Comparison of ENCODE assay signal across 13 cellular contexts in genomic region chr2:72757177-72757775, GRCh38.
DNase-seq lines count a peak whose midpoint lies in the region; ATAC-seq and TF ChIP-seq lines count a peak whose summit lies in the region.
"Had no signal": no experiment of that assay in that cellular context is flagged by ENCODE, and none has a peak within 500 bp of the region (broad histone marks: within the 10 kb centered on the region; RNA-seq: fewer than 3 reads in every experiment).

No MANE protein-coding gene starts in this region.

- H3K36me3 ChIP-seq in Caco-2 (ENCODE audit: control insufficient read depth, insufficient read depth, low read length): no peaks in the 10 kb centered on the region
- no peaks in the 10 kb centered on the region for H3K36me3 ChIP-seq in lower lobe of right lung
- H3K36me3 ChIP-seq: BE2C had no signal

- POLR2A ChIA-PET in Caco-2 (lab: Charles Lee): interaction anchor here (0.7 kb wide), 1 partner anchor 1070 kb away, joined by 3 read pairs; no protein-coding TSS in a partner anchor

- H3K4me3 ChIP-seq in Caco-2 (ENCODE audit: low read depth, low read length) (no peak overlapping the region), lower lobe of right lung (no peak overlapping the region)

- DNase-seq in Caco-2 (peak; percentile 91 to 93), NCI-H226 (peak; percentile 97), dermis microvascular lymphatic vessel endothelial cell (ENCODE audit: low read depth in 2 of 2) (peak; percentile 56 to 65), lower lobe of right lung (no peak), NCI-H748 treated with DMSO at 0.1 percent for 48 hours (lab: John Stamatoyannopoulos, UW) (no peak), NCI-H748 (lab: John Stamatoyannopoulos, UW; ENCODE audit: unreplicated experiment) (no peak)
- DNase-seq: activated effector memory CD4-positive, alpha-beta T cell treated with anti-CD3 and anti-CD28 coated beads, Interleukin-2, amount 50 U/mL, for 16 hours; BE2C; stimulated activated CD4-positive, alpha-beta T cell treated with anti-CD3 and anti-CD28 coated beads, Interleukin-12 subunit alpha, Interleukin-12 subunit beta, amount 100 ng/mL, for 4 hours; stimulated activated naive CD4-positive, alpha-beta T cell treated with Interleukin-2 at 50 U/mL for 16 hours had no signal

- CTCF ChIA-PET in Caco-2 (lab: Charles Lee): interaction anchor here (1.1 to 1.6 kb wide), 2 partner anchors 102 to 105 kb away, joined by 6 to 9 read pairs; no protein-coding TSS in a partner anchor

- peaks cover 26% of the 10 kb centered on the region for H3K4me1 Mint-ChIP-seq in Caco-2 (ENCODE audit: low read depth, unreplicated experiment)
- H3K4me1 Mint-ChIP-seq: memory B cell had no signal

- H3K4me1 ChIP-seq in Caco-2: peaks cover 48% of the 10 kb centered on the region
- peaks cover 20% of the 10 kb centered on the region for H3K4me1 ChIP-seq in lower lobe of right lung
- H3K4me1 ChIP-seq: BE2C had no signal

- H3K27me3 Mint-ChIP-seq in Caco-2 (ENCODE audit: insufficient read depth, unreplicated experiment): no peaks in the 10 kb centered on the region
- H3K27me3 Mint-ChIP-seq: memory B cell had no signal

- H3K36me3 Mint-ChIP-seq in Caco-2 (ENCODE audit: insufficient read depth, unreplicated experiment): peaks cover 22% of the 10 kb centered on the region

- H3K9me3 ChIP-seq in Caco-2 (peaks cover 8% of the 10 kb centered on the region), lower lobe of right lung (peaks cover 7% of the 10 kb centered on the region)
- H3K9me3 ChIP-seq: BE2C had no signal

- H3K9me3 Mint-ChIP-seq in Caco-2 (ENCODE audit: unreplicated experiment): peaks cover 20% of the 10 kb centered on the region

- peak overlapping the region; percentile 21 for H3K27ac ChIP-seq in lower lobe of right lung

- peak overlapping the region; percentile 94 for H3K27ac Mint-ChIP-seq in Caco-2 (ENCODE audit: unreplicated experiment)
- H3K27ac Mint-ChIP-seq: memory B cell had no signal

- ATAC-seq in lower lobe of right lung (peak; percentile 82 to 95), HG03354 (IDR thresholded peaks at IDR 0.05; ENCODE audit: poor library complexity, severe bottlenecking, unreplicated experiment) (no peak), GM18517 (IDR thresholded peaks at IDR 0.05; ENCODE audit: unreplicated experiment) (no peak)

- H3K27me3 ChIP-seq in Caco-2 (replicated peaks; ENCODE audit: control insufficient read depth, insufficient read depth, low read length) (no peaks in the 10 kb centered on the region), lower lobe of right lung (ENCODE audit: low read depth) (no peaks in the 10 kb centered on the region)
- H3K27me3 ChIP-seq: BE2C had no signal

- no peak for TF ChIP-seq CTCF in Caco-2 (IDR thresholded peaks at IDR 0.05; ENCODE audit: insufficient read depth in 1 of 2, low read depth in 1 of 2, low read length in 1 of 2, severe bottlenecking in 1 of 2, unreplicated experiment in 1 of 2)
- no peak for TF ChIP-seq CTCF in lower lobe of right lung (IDR thresholded peaks at IDR 0.05)

- peak overlapping the region; percentile 38 for H3K4me3 Mint-ChIP-seq in Caco-2 (ENCODE audit: unreplicated experiment)
- H3K4me3 Mint-ChIP-seq: memory B cell had no signal

- no TSS peak for BruUV-seq in Caco-2 (replicated peaks; lab: Mats Ljungman, UMichigan)

- intact Hi-C loops in Caco-2 (cut with micrococcal nuclease; ENCODE audit: unreplicated experiment) (no loop called here), lower lobe of right lung (cut with DNase I) (no loop called here)

Comparison
In these comparisons a context has a peak if more than half of its experiments do, and no peak if none do; other contexts are left out.
1. DNase-seq: peak in Caco-2 (2 of 2), NCI-H226 (single experiment) and dermis microvascular lymphatic vessel endothelial cell (2 of 2); none in lower lobe of right lung (single experiment), NCI-H748 treated with DMSO at 0.1 percent for 48 hours (single experiment) and NCI-H748 (single experiment).
2. ATAC-seq: peak in lower lobe of right lung (2 of 2); none in HG03354 (single experiment) and GM18517 (single experiment).